Comparison of ENCODE assay signal across 29 cellular contexts in genomic region chr17:8675306-8675705, GRCh38. TPM values are rescaled to one million over a fixed set of nuclear protein-coding genes. Genes with fewer than 3 reads are reported as not detected.
A peak's percentile ranks its signal among the peaks of the same experiment; 100 is the strongest.
DNase-seq lines count a peak whose midpoint lies in the region; ATAC-seq and TF ChIP-seq lines count a peak whose summit lies in the region.
"Had no signal": no experiment of that assay in that cellular context is flagged by ENCODE, and none has a peak within 500 bp of the region (broad histone marks: within the 10 kb centered on the region; RNA-seq: fewer than 3 reads in every experiment).

No MANE protein-coding gene starts in this region.

- TF ChIP-seq POLR2A in sigmoid colon (IDR thresholded peaks at IDR 0.05): no peak

- H3K4me3 Mint-ChIP-seq in activated CD4-positive, alpha-beta T cell treated with anti-CD3 and anti-CD28 coated beads for 36 hours: no peak overlapping the region
- H3K4me3 Mint-ChIP-seq: activated CD8-positive, alpha-beta T cell treated with anti-CD3 and anti-CD28 coated beads, Interleukin-2, amount 10 ng/mL, durations not matched to agents 7 days and 5 days; activated naive CD8-positive, alpha-beta T cell; CD4-positive, alpha-beta T cell; central memory CD8-positive, alpha-beta T cell; HFFc6; naive thymus-derived CD4-positive, alpha-beta T cell; T-helper 17 cell had no signal

- no peaks in the 10 kb centered on the region for H3K79me2 ChIP-seq in hepatocyte

- TF ChIP-seq CTCF in right atrium auricular region (IDR thresholded peaks at IDR 0.05) (no peak), hepatocyte (IDR thresholded peaks at IDR 0.05; ENCODE audit: poor library complexity) (no peak), sigmoid colon (IDR thresholded peaks at IDR 0.05) (no peak)

- peak overlapping the region; percentile 69 to 77 for H3K27ac ChIP-seq in right atrium auricular region
- peak overlapping the region; percentile 57 for H3K27ac ChIP-seq in hepatocyte
- peak overlapping the region; percentile 14 to 54 (median 34) for H3K27ac ChIP-seq in sigmoid colon
- H3K27ac ChIP-seq: HL-60 had no signal

- no peak overlapping the region for H3K4me2 ChIP-seq in hepatocyte

- no peaks in the 10 kb centered on the region for H4K20me1 ChIP-seq in hepatocyte (ENCODE audit: insufficient read depth, poor library complexity, severe bottlenecking)

- H3K4me1 Mint-ChIP-seq in activated CD4-positive, alpha-beta T cell treated with anti-CD3 and anti-CD28 coated beads for 36 hours: no peaks in the 10 kb centered on the region
- H3K4me1 Mint-ChIP-seq: central memory CD8-positive, alpha-beta T cell; naive thymus-derived CD4-positive, alpha-beta T cell; T-helper 17 cell had no signal

- DNase-seq in right atrium auricular region (ENCODE audit: low spot score) (no peak), cardiac septum (ENCODE audit: low spot score) (no peak), hepatocyte (ENCODE audit: low spot score) (no peak), sigmoid colon (no peak), NCI-H69 (lab: John Stamatoyannopoulos, UW) (no peak)
- no peak for DNase-seq in stimulated activated CD4-positive, alpha-beta T cell treated with anti-CD3 and anti-CD28 coated beads, Interleukin-4, amount 100 ng/mL, for 24 hours
- DNase-seq in activated CD4-positive, alpha-beta T cell treated with anti-CD3 and anti-CD28 coated beads for 36 hours: no peak
- DNase-seq: activated CD8-positive, alpha-beta T cell treated with anti-CD3 and anti-CD28 coated beads, Interleukin-2, amount 10 ng/mL, durations not matched to agents 7 days and 5 days; AML-193; anterior cingulate cortex; CD4-positive, alpha-beta T cell; EL; glutamatergic neuron; HFFc6; Kasumi-1; midbrain; naive thymus-derived CD4-positive, alpha-beta T cell; stimulated activated CD4-positive, alpha-beta T cell treated with anti-CD3 and anti-CD28 coated beads, Interleukin-1b, Interleukin-23, amount 100 ng/mL, for 48 hours; T-helper 17 cell had no signal

- peaks cover 0 to 10% of the 10 kb centered on the region in 2 donors for H3K9me3 ChIP-seq in right atrium auricular region
- H3K9me3 ChIP-seq in hepatocyte (ENCODE audit: low read depth): no peaks in the 10 kb centered on the region
- peaks cover 0 to 6% (median 0%) of the 10 kb centered on the region in 4 donors for H3K9me3 ChIP-seq in sigmoid colon

- ATAC-seq in HG03097 (IDR thresholded peaks at IDR 0.05; ENCODE audit: low FRiP score, unreplicated experiment): no peak
- ATAC-seq in activated CD4-positive, alpha-beta T cell treated with anti-CD3 and anti-CD28 coated beads for 36 hours: no peak
- ATAC-seq: activated CD8-positive, alpha-beta T cell treated with anti-CD3 and anti-CD28 coated beads, Interleukin-2, amount 10 ng/mL, durations not matched to agents 7 days and 5 days; GM12878; HepG2; left lobe of liver; naive thymus-derived CD4-positive, alpha-beta T cell; SK-N-SH treated with all-trans-retinoic acid at 6 μM for 48 hours; T-helper 17 cell had no signal

- no peaks in the 10 kb centered on the region for H3K9me2 ChIP-seq in hepatocyte (replicated peaks; ENCODE audit: insufficient read depth)

- intact Hi-C loops in cardiac septum (cut with DNase I): no loop called here
- intact Hi-C loops in sigmoid colon (cut with DNase I): no loop called here
- intact Hi-C loops in activated CD4-positive, alpha-beta T cell treated with anti-CD3 and anti-CD28 coated beads for 36 hours (cut with DNase I, micrococcal nuclease): no loop called here

- H3K4me1 ChIP-seq in right atrium auricular region (peaks cover 0 to 19% of the 10 kb centered on the region in 2 donors), hepatocyte (ENCODE audit: insufficient read depth) (peaks cover 18% of the 10 kb centered on the region), sigmoid colon (peaks cover 0 to 22% (median 0%) of the 10 kb centered on the region in 4 donors)

- H3K4me3 ChIP-seq in right atrium auricular region (no peak overlapping the region), hepatocyte (no peak overlapping the region), sigmoid colon (no peak overlapping the region)
- H3K4me3 ChIP-seq: GM12878, skin epidermis had no signal

- H3K27me3 ChIP-seq in right atrium auricular region: no peaks in the 10 kb centered on the region
- no peaks in the 10 kb centered on the region for H3K27me3 ChIP-seq in hepatocyte
- H3K27me3 ChIP-seq in sigmoid colon: no peaks in the 10 kb centered on the region

- TF ChIP-seq EP300 in sigmoid colon (IDR thresholded peaks at IDR 0.05): no peak

- CTCF ChIA-PET in activated CD4-positive, alpha-beta T cell treated with anti-CD3 and anti-CD28 coated beads for 36 hours (lab: Charles Lee): no interaction called here

- no peaks in the 10 kb centered on the region for H3K36me3 Mint-ChIP-seq in activated CD4-positive, alpha-beta T cell treated with anti-CD3 and anti-CD28 coated beads for 36 hours (ENCODE audit: low read depth)
- H3K36me3 Mint-ChIP-seq: activated naive CD8-positive, alpha-beta T cell had no signal

- no peak overlapping the region for H2AFZ ChIP-seq in hepatocyte

- 78% methylated on average over 8 of the region's 8 CpGs for WGBS in hepatocyte (ENCODE audit: low lambda C conversion rate, missing lambda C conversion rate)
- 70 to 71% methylated on average over 8 of the region's 8 CpGs for WGBS in sigmoid colon, 2 donors

- no peak overlapping the region for H3K27ac Mint-ChIP-seq in activated CD4-positive, alpha-beta T cell treated with anti-CD3 and anti-CD28 coated beads for 36 hours
- H3K27ac Mint-ChIP-seq: activated CD8-positive, alpha-beta T cell treated with anti-CD3 and anti-CD28 coated beads, Interleukin-2, amount 10 ng/mL, durations not matched to agents 7 days and 5 days; activated naive CD8-positive, alpha-beta T cell; activated T-helper 2 cell treated with anti-CD3 and anti-CD28 coated beads, Interferon-gamma antibody, Interleukin-2, Interleukin-4, amounts not matched to agents 10 μg/mL and 5 μg/mL and 100 μg/mL, durations not matched to agents 14 hours and 24 hours and 36 hours; CD4-positive, alpha-beta T cell; HFFc6; naive thymus-derived CD4-positive, alpha-beta T cell; T-helper 17 cell had no signal

- H3K27me3 Mint-ChIP-seq in activated CD4-positive, alpha-beta T cell treated with anti-CD3 and anti-CD28 coated beads for 36 hours: peaks cover 12% of the 10 kb centered on the region

- H3K9me3 Mint-ChIP-seq in activated CD4-positive, alpha-beta T cell treated with anti-CD3 and anti-CD28 coated beads for 36 hours (ENCODE audit: low read depth): no peaks in the 10 kb centered on the region
- H3K9me3 Mint-ChIP-seq: activated T-helper 2 cell treated with anti-CD3 and anti-CD28 coated beads, Interferon-gamma antibody, Interleukin-2, Interleukin-4, amounts not matched to agents 10 μg/mL and 5 μg/mL and 100 μg/mL, durations not matched to agents 14 hours and 24 hours and 36 hours; CD4-positive, alpha-beta T cell; central memory CD8-positive, alpha-beta T cell had no signal

- POLR2A ChIA-PET in activated CD4-positive, alpha-beta T cell treated with anti-CD3 and anti-CD28 coated beads for 36 hours (lab: Charles Lee): interaction anchor here (0.6 kb wide), 1 partner anchor 27 kb away, joined by 3 read pairs; no protein-coding TSS in a partner anchor

- no peaks in the 10 kb centered on the region for H3K36me3 ChIP-seq in right atrium auricular region
- H3K36me3 ChIP-seq in hepatocyte (replicated peaks; ENCODE audit: insufficient read depth, low read depth): no peaks in the 10 kb centered on the region
- H3K36me3 ChIP-seq in sigmoid colon: no peaks in the 10 kb centered on the region

RNA-seq across cellular contexts. Expression of gene MYH10, which starts 44.8 kb away (rescaled TPM):
- total RNA-seq in right atrium auricular region (10 to 100 TPM; 48.9 to 49.1 TPM), cardiac septum (45.6 TPM), hepatocyte (72.0 and 75.6 TPM in 2 replicates), sigmoid colon (10 to 100 TPM; 22.8 to 34.6 (median 29.0) TPM)
- polyA plus RNA-seq in hepatocyte (87.8 and 104 TPM in 2 replicates), sigmoid colon (1 to 10 TPM in 2 of 3 donors, under 1 TPM in 1; 0.92 to 8.4 (median 7.1) TPM)
- total RNA-seq in activated CD4-positive, alpha-beta T cell treated with anti-CD3 and anti-CD28 coated beads for 36 hours: 10 to 100 TPM; 17.0 to 21.3 TPM
